ENCODE assay signal across 1 cellular context in genomic region chr1:30450818-30451233, GRCh38.
TF ChIP-seq lines count a peak whose summit lies in the region.

No MANE protein-coding gene starts in this region.

TF ChIP-seq in SK-N-SH, 30 proteins besides CTCF, POLR2A, EP300 and RAD21 (continued from another document):
- TF ChIP-seq SIN3A (IDR thresholded peaks at IDR 0.05; ENCODE audit: borderline replicate concordance, low read depth, low read length): no peak
- TF ChIP-seq MAX (IDR thresholded peaks at IDR 0.05; ENCODE audit: low read depth): no peak
- TF ChIP-seq USF2 (IDR thresholded peaks at IDR 0.05; ENCODE audit: borderline replicate concordance, low read depth, low read length): no peak
- no peak for TF ChIP-seq ZBTB33 (IDR thresholded peaks at IDR 0.05; ENCODE audit: borderline replicate concordance, low read depth)
